In genomic region chr13:113926951-113927660, GRCh38 we compare ENCODE assay signal across 18 cellular contexts. TPM values are rescaled to one million over a fixed set of nuclear protein-coding genes. Genes with fewer than 3 reads are reported as not detected.
DNase-seq lines count a peak whose midpoint lies in the region; ATAC-seq, FAIRE-seq and TF ChIP-seq lines count a peak whose summit lies in the region.
"Had no signal": no experiment of that assay in that cellular context is flagged by ENCODE, and none has a peak within 500 bp of the region (broad histone marks: within the 10 kb centered on the region; RNA-seq: fewer than 3 reads in every experiment).

No MANE protein-coding gene starts in this region.

- H3K9me3 ChIP-seq in esophagus (ENCODE audit: control insufficient read depth in 2 of 2, insufficient read depth in 1 of 2, low read depth in 1 of 2, low read length in 1 of 2), result no peaks in the 10 kb centered on the region
- H3K9me3 ChIP-seq in osteoblast (ENCODE audit: low read depth, low read length), result no peaks in the 10 kb centered on the region

- CTCF ChIA-PET in activated naive CD4-positive, alpha-beta T cell treated with anti-CD3 and anti-CD28 coated beads, Interleukin-2, amount 10 ng/mL, durations not matched to agents 7 days and 5 days (lab: Charles Lee), result no interaction called here

- H3K27ac Mint-ChIP-seq in activated naive CD4-positive, alpha-beta T cell treated with anti-CD3 and anti-CD28 coated beads, Interleukin-2, amount 10 ng/mL, durations not matched to agents 7 days and 5 days, result no peak overlapping the region
- H3K27ac Mint-ChIP-seq: activated naive CD8-positive, alpha-beta T cell; naive thymus-derived CD4-positive, alpha-beta T cell had no signal

- H3K4me1 Mint-ChIP-seq in activated naive CD4-positive, alpha-beta T cell treated with anti-CD3 and anti-CD28 coated beads, Interleukin-2, amount 10 ng/mL, durations not matched to agents 7 days and 5 days, result no peaks in the 10 kb centered on the region
- H3K4me1 Mint-ChIP-seq: stimulated activated naive CD8-positive, alpha-beta T cell treated with anti-CD3 and anti-CD28 coated beads, Interleukin-15, amount 100 ng/mL, for 72 hours had no signal

- no peak overlapping the region for H3K4me3 Mint-ChIP-seq in activated naive CD4-positive, alpha-beta T cell treated with anti-CD3 and anti-CD28 coated beads, Interleukin-2, amount 10 ng/mL, durations not matched to agents 7 days and 5 days
- H3K4me3 Mint-ChIP-seq: activated naive CD8-positive, alpha-beta T cell; central memory CD8-positive, alpha-beta T cell; naive thymus-derived CD4-positive, alpha-beta T cell; stimulated activated naive CD8-positive, alpha-beta T cell treated with anti-CD3 and anti-CD28 coated beads, Interleukin-15, amount 100 ng/mL, for 72 hours had no signal

- H3K36me3 ChIP-seq in esophagus (ENCODE audit: control insufficient read depth in 2 of 2, insufficient read depth in 2 of 2, low read length in 1 of 2) (no peaks in the 10 kb centered on the region), osteoblast (ENCODE audit: insufficient read depth, low read length) (no peaks in the 10 kb centered on the region)

- H3K27ac ChIP-seq in esophagus (ENCODE audit: low read depth in 2 of 2, low read length in 1 of 2) (peak overlapping the region; percentile 32 to 61), osteoblast (ENCODE audit: low read depth, low read length) (peak overlapping the region; percentile 69)

- WGBS in esophagus, 2 donors, result 77 to 81% methylated on average over 12 of the region's 12 CpGs

- FAIRE-seq in urothelium cell line (lab: Jason Lieb, UNC), result peak; percentile 71
- FAIRE-seq: H1 had no signal

- no peaks in the 10 kb centered on the region for H3K27me3 ChIP-seq in esophagus (ENCODE audit: control insufficient read depth in 1 of 2, insufficient read depth in 2 of 2, low read length in 2 of 2)
- H3K27me3 ChIP-seq in osteoblast (ENCODE audit: insufficient read depth, low read length), result no peaks in the 10 kb centered on the region

- no peaks in the 10 kb centered on the region for H3K9me3 Mint-ChIP-seq in activated naive CD4-positive, alpha-beta T cell treated with anti-CD3 and anti-CD28 coated beads, Interleukin-2, amount 10 ng/mL, durations not matched to agents 7 days and 5 days

- TF ChIP-seq CTCF in osteoblast (IDR thresholded peaks at IDR 0.05; ENCODE audit: extremely low read depth, low read depth, low read length), result no peak

- no peaks in the 10 kb centered on the region for H3K36me3 Mint-ChIP-seq in activated naive CD4-positive, alpha-beta T cell treated with anti-CD3 and anti-CD28 coated beads, Interleukin-2, amount 10 ng/mL, durations not matched to agents 7 days and 5 days
- H3K36me3 Mint-ChIP-seq: activated naive CD8-positive, alpha-beta T cell had no signal

- peak; percentile 10 for DNase-seq in activated naive CD4-positive, alpha-beta T cell treated with anti-CD3 and anti-CD28 coated beads, Interleukin-2, amount 10 ng/mL, durations not matched to agents 7 days and 5 days
- no peak for DNase-seq in activated naive CD4-positive, alpha-beta T cell treated with Interleukin-2 at 50 U/mL for 16 hours
- DNase-seq in osteoblast (ENCODE audit: insufficient read length, low spot score, missing footprints) (peak; percentile 84), urothelium cell line (ENCODE audit: low spot score) (no peak), NCI-H187 treated with DMSO at 0.1 percent for 48 hours (lab: John Stamatoyannopoulos, UW) (no peak), epidermal melanocyte (ENCODE audit: insufficient read length, low spot score) (no peak)
- DNase-seq: Kasumi-1; left cardiac atrium; naive thymus-derived CD4-positive, alpha-beta T cell; NCI-H2081; NCI-H774; stimulated activated naive CD8-positive, alpha-beta T cell treated with anti-CD3 and anti-CD28 coated beads, Interleukin-15, amount 100 ng/mL, for 72 hours had no signal

- no peak overlapping the region for H2AFZ ChIP-seq in osteoblast (ENCODE audit: low read length)

- H3K4me3 ChIP-seq in esophagus (ENCODE audit: low read depth in 1 of 2, low read length in 2 of 2), result no peak overlapping the region
- no peak overlapping the region for H3K4me3 ChIP-seq in osteoblast (ENCODE audit: insufficient read depth, low read length)
- H3K4me3 ChIP-seq: smooth muscle cell had no signal

- ATAC-seq in HG02798 (IDR thresholded peaks at IDR 0.05; ENCODE audit: poor library complexity, unreplicated experiment), result no peak
- ATAC-seq: naive thymus-derived CD4-positive, alpha-beta T cell; stimulated activated naive CD8-positive, alpha-beta T cell treated with anti-CD3 and anti-CD28 coated beads, Interleukin-15, amount 100 ng/mL, for 72 hours had no signal

- no peaks in the 10 kb centered on the region for H3K79me2 ChIP-seq in osteoblast (ENCODE audit: insufficient read depth, low read length)

- no peak overlapping the region for H3K4me2 ChIP-seq in osteoblast (ENCODE audit: insufficient read depth, low read length)
- H3K4me2 ChIP-seq: smooth muscle cell had no signal

- H3K4me1 ChIP-seq in esophagus (ENCODE audit: control insufficient read depth in 2 of 2, insufficient read depth in 2 of 2, low read length in 1 of 2) (peaks cover 0 to 10% of the 10 kb centered on the region in 2 donors), osteoblast (ENCODE audit: insufficient read depth, low read length) (peaks cover 34% of the 10 kb centered on the region)

- H3K27me3 Mint-ChIP-seq in activated naive CD4-positive, alpha-beta T cell treated with anti-CD3 and anti-CD28 coated beads, Interleukin-2, amount 10 ng/mL, durations not matched to agents 7 days and 5 days, result peaks cover 56% of the 10 kb centered on the region
- H3K27me3 Mint-ChIP-seq: activated naive CD8-positive, alpha-beta T cell had no signal

- H4K20me1 ChIP-seq in osteoblast (ENCODE audit: insufficient read depth, low read length), result no peaks in the 10 kb centered on the region

RNA-seq across cellular contexts. Expression of gene C13orf46, which starts 46.8 kb away (rescaled TPM):
- under 1 TPM; 0.04 to 0.26 TPM for polyA plus RNA-seq in esophagus
- 0.36 and 0.59 TPM in 2 replicates for total RNA-seq in osteoblast

Comparison
In these comparisons a context has a peak if more than half of its experiments do, and no peak if none do; other contexts are left out.
1. DNase-seq: peak in activated naive CD4-positive, alpha-beta T cell treated with anti-CD3 and anti-CD28 coated beads, Interleukin-2, amount 10 ng/mL, durations not matched to agents 7 days and 5 days (single experiment) and osteoblast (single experiment); none in activated naive CD4-positive, alpha-beta T cell treated with Interleukin-2 at 50 U/mL for 16 hours (single experiment), urothelium cell line (single experiment), NCI-H187 treated with DMSO at 0.1 percent for 48 hours (single experiment) and epidermal melanocyte (single experiment).